ENCODE assay signal across 8 cellular contexts in the genomic region with DNA sequence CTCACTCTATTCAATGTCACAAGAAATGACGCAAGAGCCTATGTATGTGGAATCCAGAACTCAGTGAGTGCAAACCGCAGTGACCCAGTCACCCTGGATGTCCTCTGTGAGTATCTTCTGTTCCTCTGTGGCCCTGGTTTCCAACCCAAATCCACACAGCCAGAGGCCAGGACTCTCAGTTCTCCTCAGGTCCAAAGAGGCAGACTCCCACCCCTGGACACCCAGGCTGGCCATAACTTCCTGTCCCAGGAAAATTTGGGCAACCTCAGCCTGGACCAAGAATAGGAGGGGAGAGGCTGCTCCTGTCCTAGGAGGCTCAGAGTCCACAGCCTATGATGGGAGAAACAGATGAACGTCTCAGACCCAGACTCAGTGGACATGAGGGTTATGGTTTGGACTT. TPM values are rescaled to one million over a fixed set of nuclear protein-coding genes. Genes with fewer than 3 reads are reported as not detected.
"Had no signal": no experiment of that assay in that cellular context is flagged by ENCODE, and none has a peak within 500 bp of the region (broad histone marks: within the 10 kb centered on the region; RNA-seq: fewer than 3 reads in every experiment).

No MANE protein-coding gene starts in this region.

- H3K4me3 ChIP-seq: GM12878 had no signal

- FAIRE-seq: G401.6, GM12878, GM12891, GM18507, GM19239 had no signal

- ATAC-seq: GM12878 had no signal

- DNase-seq: GDM1, GF-D8 had no signal

RNA-seq across cellular contexts. Expression of gene CEACAM5, which starts 11.7 kb away (rescaled TPM):
- total RNA-seq: G401 had no signal
- polyA plus RNA-seq: GM12878 had no signal

RNA-seq across cellular contexts. Expression of gene CEACAM7, which starts 32.0 kb away (rescaled TPM):
- total RNA-seq: G401, GM12878 had no signal
- polyA plus RNA-seq: GM12878 had no signal

RNA-seq across cellular contexts. Expression of gene CEACAM6, which starts 35.2 kb away (rescaled TPM):
- total RNA-seq: G401 had no signal
- polyA plus RNA-seq: GM12878 had no signal
